Comparison of ENCODE assay signal across 8 cellular contexts in genomic region chr9:76246680-76247079, GRCh38.
"Had no signal": no experiment of that assay in that cellular context is flagged by ENCODE, and none has a peak within 500 bp of the region (broad histone marks: within the 10 kb centered on the region; RNA-seq: fewer than 3 reads in every experiment).

No MANE protein-coding gene starts in this region.

- H2AFZ ChIP-seq: GM23338 had no signal

- H3K36me3 ChIP-seq: HAP-1 had no signal

- H3K9me3 ChIP-seq: HAP-1 had no signal

- H3K4me3 ChIP-seq: GM23338, HAP-1 had no signal

- H3K4me1 ChIP-seq: HAP-1 had no signal

- DNase-seq: H7, HFFc6, IMR-90, KBM-7 had no signal

- H3K27ac ChIP-seq: HL-60 had no signal

- H3K4me2 ChIP-seq: GM23338 had no signal

- FAIRE-seq: HepG2 had no signal
